ENCODE assay signal across 15 cellular contexts in genomic region chr16:11400076-11400475, GRCh38.
"Had no signal": no experiment of that assay in that cellular context is flagged by ENCODE, and none has a peak within 500 bp of the region (broad histone marks: within the 10 kb centered on the region; RNA-seq: fewer than 3 reads in every experiment).

No MANE protein-coding gene starts in this region.

- H3K36me3 ChIP-seq: cardiac muscle cell, pancreas had no signal

- H3K27ac ChIP-seq: cardiac muscle cell, VCaP had no signal

- H3K27me3 Mint-ChIP-seq: stimulated activated memory B cell treated with anti-CD40 and anti-IgM and Interleukin-4, amounts not matched to agents 10 μg/mL and 1 μg/mL and 100 μg/mL, for 72 hours had no signal

- H3K27ac Mint-ChIP-seq: activated naive CD8-positive, alpha-beta T cell treated with anti-CD3 and anti-CD28 coated beads, Interleukin-2, amount 10 ng/mL, durations not matched to agents 7 days and 5 days; memory B cell; stimulated activated memory B cell treated with anti-CD40 and anti-IgM and Interleukin-4, amounts not matched to agents 10 μg/mL and 1 μg/mL and 100 μg/mL, for 72 hours; T-helper 17 cell had no signal

- H3K4me3 Mint-ChIP-seq: activated naive CD8-positive, alpha-beta T cell treated with anti-CD3 and anti-CD28 coated beads, Interleukin-2, amount 10 ng/mL, durations not matched to agents 7 days and 5 days; effector memory CD8-positive, alpha-beta T cell; memory B cell; stimulated activated memory B cell treated with anti-CD40 and anti-IgM and Interleukin-4, amounts not matched to agents 10 μg/mL and 1 μg/mL and 100 μg/mL, for 72 hours; T-helper 17 cell had no signal

- H3K9me3 ChIP-seq: pancreas had no signal

- H3K36me3 Mint-ChIP-seq: activated naive CD8-positive, alpha-beta T cell treated with anti-CD3 and anti-CD28 coated beads, Interleukin-2, amount 10 ng/mL, durations not matched to agents 7 days and 5 days; memory B cell; stimulated activated memory B cell treated with anti-CD40 and anti-IgM and Interleukin-4, amounts not matched to agents 10 μg/mL and 1 μg/mL and 100 μg/mL, for 72 hours had no signal

- H3K4me3 ChIP-seq: cardiac muscle cell, pancreas had no signal

- ATAC-seq: effector memory CD8-positive, alpha-beta T cell; left lobe of liver; pancreas; sciatic nerve; stimulated activated memory B cell treated with anti-CD40 and anti-IgM and Interleukin-4, amounts not matched to agents 10 μg/mL and 1 μg/mL and 100 μg/mL, for 72 hours; T-helper 17 cell had no signal

- DNase-seq: activated CD4-positive, alpha-beta T cell treated with anti-CD3 and anti-CD28 coated beads, Interleukin-2, amount 50 U/mL, for 48 hours; amygdala; effector memory CD8-positive, alpha-beta T cell; hypothalamus; islet precursor cell; stimulated activated CD4-positive, alpha-beta T cell treated with anti-CD3 and anti-CD28 coated beads, Interleukin-4, amount 100 ng/mL, for 4 hours; T-helper 17 cell had no signal

- H3K27me3 ChIP-seq: cardiac muscle cell, pancreas had no signal

- H3K9me3 Mint-ChIP-seq: activated naive CD8-positive, alpha-beta T cell treated with anti-CD3 and anti-CD28 coated beads, Interleukin-2, amount 10 ng/mL, durations not matched to agents 7 days and 5 days; effector memory CD8-positive, alpha-beta T cell; memory B cell; stimulated activated memory B cell treated with anti-CD40 and anti-IgM and Interleukin-4, amounts not matched to agents 10 μg/mL and 1 μg/mL and 100 μg/mL, for 72 hours had no signal
